ENCODE assay signal across 2 cellular contexts in genomic region chr12:57471-57980, GRCh38.
TF ChIP-seq lines count a peak whose summit lies in the region.

No MANE protein-coding gene starts in this region.

TF ChIP-seq in HCT116, 20 proteins besides CTCF, POLR2A, EP300 and RAD21:
- no peak for TF ChIP-seq JUND (IDR thresholded peaks at IDR 0.05)
- no peak for TF ChIP-seq MAX (IDR thresholded peaks at IDR 0.05)
- TF ChIP-seq SRF (IDR thresholded peaks at IDR 0.05; ENCODE audit: low read depth), result no peak
- TF ChIP-seq EZH2 (IDR thresholded peaks at IDR 0.05), result no peak
- TF ChIP-seq ZFX (IDR thresholded peaks at IDR 0.05), result 0 out of 2 replicates have a peak, but pooled peaks have one; percentile 26
- TF ChIP-seq, protein P1, sequence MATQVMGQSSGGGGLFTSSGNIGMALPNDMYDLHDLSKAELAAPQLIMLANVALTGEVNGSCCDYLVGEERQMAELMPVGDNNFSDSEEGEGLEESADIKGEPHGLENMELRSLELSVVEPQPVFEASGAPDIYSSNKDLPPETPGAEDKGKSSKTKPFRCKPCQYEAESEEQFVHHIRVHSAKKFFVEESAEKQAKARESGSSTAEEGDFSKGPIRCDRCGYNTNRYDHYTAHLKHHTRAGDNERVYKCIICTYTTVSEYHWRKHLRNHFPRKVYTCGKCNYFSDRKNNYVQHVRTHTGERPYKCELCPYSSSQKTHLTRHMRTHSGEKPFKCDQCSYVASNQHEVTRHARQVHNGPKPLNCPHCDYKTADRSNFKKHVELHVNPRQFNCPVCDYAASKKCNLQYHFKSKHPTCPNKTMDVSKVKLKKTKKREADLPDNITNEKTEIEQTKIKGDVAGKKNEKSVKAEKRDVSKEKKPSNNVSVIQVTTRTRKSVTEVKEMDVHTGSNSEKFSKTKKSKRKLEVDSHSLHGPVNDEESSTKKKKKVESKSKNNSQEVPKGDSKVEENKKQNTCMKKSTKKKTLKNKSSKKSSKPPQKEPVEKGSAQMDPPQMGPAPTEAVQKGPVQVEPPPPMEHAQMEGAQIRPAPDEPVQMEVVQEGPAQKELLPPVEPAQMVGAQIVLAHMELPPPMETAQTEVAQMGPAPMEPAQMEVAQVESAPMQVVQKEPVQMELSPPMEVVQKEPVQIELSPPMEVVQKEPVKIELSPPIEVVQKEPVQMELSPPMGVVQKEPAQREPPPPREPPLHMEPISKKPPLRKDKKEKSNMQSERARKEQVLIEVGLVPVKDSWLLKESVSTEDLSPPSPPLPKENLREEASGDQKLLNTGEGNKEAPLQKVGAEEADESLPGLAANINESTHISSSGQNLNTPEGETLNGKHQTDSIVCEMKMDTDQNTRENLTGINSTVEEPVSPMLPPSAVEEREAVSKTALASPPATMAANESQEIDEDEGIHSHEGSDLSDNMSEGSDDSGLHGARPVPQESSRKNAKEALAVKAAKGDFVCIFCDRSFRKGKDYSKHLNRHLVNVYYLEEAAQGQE (IDR thresholded peaks at IDR 0.05; ENCODE audit: low read depth), result no peak

TF ChIP-seq in H1, 55 proteins besides CTCF, POLR2A, EP300 and RAD21:
- TF ChIP-seq ATF2 (IDR thresholded peaks at IDR 0.05; ENCODE audit: low read length) (no peak), SAP30 (IDR thresholded peaks at IDR 0.05; ENCODE audit: insufficient read depth, insufficient replicate concordance, low read length) (no peak), CBX5 (IDR thresholded peaks at IDR 0.05; ENCODE audit: low read depth, low read length) (no peak), NRF1 (IDR thresholded peaks at IDR 0.05; ENCODE audit: low read depth, low read length) (no peak), CTBP2 (IDR thresholded peaks at IDR 0.05; ENCODE audit: borderline replicate concordance, insufficient read depth, insufficient read length, low read length) (no peak), BCL11A (IDR thresholded peaks at IDR 0.05; ENCODE audit: low read depth in 2 of 2, low read length in 2 of 2) (no peak), CHD2 (IDR thresholded peaks at IDR 0.05; ENCODE audit: low read length) (no peak), RBBP5 (IDR thresholded peaks at IDR 0.05; ENCODE audit: borderline replicate concordance, low read depth, low read length) (no peak)
TF ChIP-seq in H1: peak in this region for 0.
